In the genomic region with DNA sequence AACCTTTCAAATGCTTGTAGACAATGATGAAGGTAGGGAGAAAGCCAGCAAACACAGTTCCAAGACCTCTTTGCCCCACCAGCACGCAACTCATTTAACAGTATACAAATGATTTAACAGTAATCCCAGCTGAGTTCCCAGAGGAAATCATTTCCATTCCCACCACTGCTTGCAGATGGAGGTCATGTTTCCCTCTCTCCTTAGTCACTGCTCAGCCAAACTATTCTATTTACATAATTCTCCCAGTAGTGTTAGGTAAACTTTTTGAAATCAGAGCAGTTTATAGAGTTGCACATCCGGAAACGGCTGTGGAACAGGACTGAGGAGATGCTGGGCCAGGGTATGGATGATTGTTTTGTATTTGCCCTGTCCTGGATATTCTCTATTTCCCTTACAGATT, we compare ENCODE assay signal across 19 cellular contexts.
DNase-seq lines count a peak whose midpoint lies in the region; ATAC-seq and TF ChIP-seq lines count a peak whose summit lies in the region.
"Had no signal": no experiment of that assay in that cellular context is flagged by ENCODE, and none has a peak within 500 bp of the region (broad histone marks: within the 10 kb centered on the region; RNA-seq: fewer than 3 reads in every experiment).

No MANE protein-coding gene starts in this region.

- no peak overlapping the region for H2AK9ac ChIP-seq in IMR-90 (replicated peaks; ENCODE audit: low read depth, low read length, poor library complexity)

- POLR2A ChIA-PET in AG04450 (lab: Yijun Ruan, JAX) (no interaction called here), IMR-90 (lab: Charles Lee; ENCODE audit: unreplicated experiment) (no interaction called here)

- CTCF ChIA-PET in AG04450 (lab: Charles Lee) (no interaction called here), IMR-90 (lab: Yijun Ruan, JAX) (no interaction called here)

- H3K9me1 ChIP-seq in IMR-90 (ENCODE audit: insufficient read depth, low read length) = no peaks in the 10 kb centered on the region

- no peaks in the 10 kb centered on the region for H3K27me3 ChIP-seq in AG04450 (ENCODE audit: control insufficient read depth, insufficient read depth, low read length)
- no peaks in the 10 kb centered on the region for H3K27me3 ChIP-seq in IMR-90 (ENCODE audit: control insufficient read depth, insufficient read depth, low read length)
- H3K27me3 ChIP-seq in left lung = no peaks in the 10 kb centered on the region
- no peaks in the 10 kb centered on the region for H3K27me3 ChIP-seq in spleen (replicated peaks in 1 of 7)
- H3K27me3 ChIP-seq: suprapubic skin had no signal

- no peak for TF ChIP-seq RAD21 in IMR-90 (IDR thresholded peaks at IDR 0.05; ENCODE audit: low read length)

- H3K36me3 ChIP-seq in IMR-90 (ENCODE audit: control insufficient read depth, insufficient read depth, low read length) (no peaks in the 10 kb centered on the region), left lung (no peaks in the 10 kb centered on the region), spleen (no peaks in the 10 kb centered on the region)
- H3K36me3 ChIP-seq: suprapubic skin had no signal

- no peak overlapping the region for H4K8ac ChIP-seq in IMR-90 (ENCODE audit: low read depth in 2 of 2, low read length in 2 of 2)

- H4K20me1 ChIP-seq in IMR-90 (ENCODE audit: insufficient read depth, low read length) = no peaks in the 10 kb centered on the region

- no peak for TF ChIP-seq POLR2A in IMR-90 (IDR thresholded peaks at IDR 0.05; ENCODE audit: low read depth, low read length)
- no peak for TF ChIP-seq POLR2A in spleen (IDR thresholded peaks at IDR 0.05)

- H3K14ac ChIP-seq in IMR-90 (replicated peaks; ENCODE audit: low read depth, low read length) = no peak overlapping the region

- H3K56ac ChIP-seq in IMR-90 (ENCODE audit: extremely low read depth, insufficient read depth, low read length) = no peak overlapping the region

- dilution Hi-C loops in IMR-90 (cut with HindIII; ENCODE audit: low sequenced_read_pairs, unreplicated experiment) = no loop called here

- H2AK5ac ChIP-seq in IMR-90 (ENCODE audit: low read depth, low read length) = no peak overlapping the region

- intact Hi-C loops in IMR-90 (cut with micrococcal nuclease) = no loop called here
- intact Hi-C loops in left lung (cut with DNase I) = no loop called here
- intact Hi-C loops in spleen (cut with DNase I; ENCODE audit: low total_unique reads) = no loop called here

- no peak overlapping the region for H3K9ac ChIP-seq in IMR-90 (ENCODE audit: low read depth, low read length)

- no CpG with 5 or more reads among the region's 3 CpGs for WGBS in IMR-90 (ENCODE audit: extremely low coverage in 2 of 2, insufficient read length in 1 of 2), 2 experiments
- 79 to 92% (median 80%) methylated on average over 3 of the region's 3 CpGs for WGBS in spleen, 5 donors

- H3K23ac ChIP-seq in IMR-90 (ENCODE audit: low read depth, low read length) = no peak overlapping the region

- no peak overlapping the region for H3K27ac ChIP-seq in AG04450 (ENCODE audit: low read depth, low read length)
- no peak overlapping the region for H3K27ac ChIP-seq in IMR-90 (ENCODE audit: insufficient read depth, low read length)
- H3K27ac ChIP-seq in left lung = no peak overlapping the region
- no peak overlapping the region for H3K27ac ChIP-seq in spleen
- H3K27ac ChIP-seq: suprapubic skin had no signal

- ATAC-seq in IMR-90 (ENCODE audit: low read depth) (peak; percentile 81), left lung (peak; percentile 66), HG02798 (IDR thresholded peaks at IDR 0.05; ENCODE audit: poor library complexity, unreplicated experiment) (no peak)
- ATAC-seq: HCT116 had no signal

- H3K9me3 ChIP-seq in AG04450 (ENCODE audit: control insufficient read depth, insufficient read depth, low read length) (no peaks in the 10 kb centered on the region), IMR-90 (ENCODE audit: control insufficient read depth, insufficient read depth, low read length) (no peaks in the 10 kb centered on the region), left lung (no peaks in the 10 kb centered on the region), spleen (no peaks in the 10 kb centered on the region)
- H3K9me3 ChIP-seq: suprapubic skin had no signal

- DNase-seq in AG04450 (ENCODE audit: low read depth, low spot score) (peak; percentile 1), IMR-90 (peak; percentile 18), brain pericyte (ENCODE audit: low read depth, low spot score) (peak; percentile 69), left lung (no peak), spleen (no peak), NCI-H82 (lab: John Stamatoyannopoulos, UW) (no peak)
- no peak for DNase-seq in NK-92 treated with Interleukin-12 subunit alpha and Interleukin-12 subunit beta, amount 100 ng/mL, for 24 hours (lab: John Stamatoyannopoulos, UW)
- DNase-seq: activated CD4-positive, alpha-beta T cell treated with anti-CD3 and anti-CD28 coated beads, Interleukin-2, amount 50 U/mL, for 1 hour; activated CD8-positive, alpha-beta memory T cell treated with anti-CD3 and anti-CD28 coated beads, Interleukin-2, amount 50 U/mL, for 4 hours; CD4-positive, CD25-positive, alpha-beta regulatory T cell; cerebellar nuclear complex; DMS153; MV-4-11; NCI-H187; stimulated activated CD4-positive, alpha-beta T cell treated with anti-CD3 and anti-CD28 coated beads, Interleukin-15, amount 100 ng/mL, for 24 hours; SW 1271 had no signal

- no peak overlapping the region for H4K5ac ChIP-seq in IMR-90 (ENCODE audit: low read depth, low read length)

- TF ChIP-seq CTCF in AG04450 (IDR thresholded peaks at IDR 0.05; ENCODE audit: low read depth, low read length) = no peak
- TF ChIP-seq CTCF in IMR-90 (conservative IDR thresholded peaks at IDR 0.05; ENCODE audit: low read depth, low read length) = no peak
- TF ChIP-seq CTCF in left lung (IDR thresholded peaks at IDR 0.05) = no peak
- no peak for TF ChIP-seq CTCF in spleen (IDR thresholded peaks at IDR 0.05 in 8 of 11, conservative IDR thresholded peaks at IDR 0.05 in 3 of 11)

- H2BK15ac ChIP-seq in IMR-90 (ENCODE audit: low read depth, low read length) = no peak overlapping the region

- H4K91ac ChIP-seq in IMR-90 (ENCODE audit: insufficient read depth, low read depth, low read length) = no peak overlapping the region

- no peak overlapping the region for H2BK120ac ChIP-seq in IMR-90 (ENCODE audit: low read depth, low read length)

- H3K4me3 ChIP-seq in AG04450 (ENCODE audit: low read depth, low read length) = no peak overlapping the region
- no peak overlapping the region for H3K4me3 ChIP-seq in IMR-90 (ENCODE audit: insufficient read depth, low read depth, low read length)
- no peak overlapping the region for H3K4me3 ChIP-seq in left lung
- H3K4me3 ChIP-seq in spleen = no peak overlapping the region
- H3K4me3 ChIP-seq: suprapubic skin had no signal

- in situ Hi-C loops in IMR-90 (cut with MboI; ENCODE audit: low sequenced_read_pairs) = no loop called here

- H3K4me1 ChIP-seq in IMR-90 (ENCODE audit: control insufficient read depth, insufficient read depth, low read length) = no peaks in the 10 kb centered on the region
- H3K4me1 ChIP-seq in left lung = no peaks in the 10 kb centered on the region
- no peaks in the 10 kb centered on the region for H3K4me1 ChIP-seq in spleen
- H3K4me1 ChIP-seq: suprapubic skin had no signal

- H3K4ac ChIP-seq in IMR-90 (ENCODE audit: low read depth, low read length) = no peak overlapping the region

- no TSS peak for BruUV-seq in IMR-90 (replicated peaks; lab: Mats Ljungman, UMichigan)

- no peak overlapping the region for H2AFZ ChIP-seq in IMR-90 (replicated peaks; ENCODE audit: low read length, poor library complexity)

- no peak overlapping the region for H2BK5ac ChIP-seq in IMR-90 (ENCODE audit: low read depth, low read length, poor library complexity, severe bottlenecking)

- H3K79me1 ChIP-seq in IMR-90 (ENCODE audit: low read depth in 1 of 2, low read length in 2 of 2) = no peaks in the 10 kb centered on the region

- no peak overlapping the region for H2BK20ac ChIP-seq in IMR-90 (ENCODE audit: low read depth, low read length)

- no peak overlapping the region for H3K4me2 ChIP-seq in IMR-90 (ENCODE audit: low read depth, low read length)

- no peak overlapping the region for H3K18ac ChIP-seq in IMR-90 (ENCODE audit: low read depth, low read length)

TF ChIP-seq in IMR-90, 13 proteins besides CTCF, POLR2A, EP300 and RAD21:
- no peak for TF ChIP-seq MAZ (IDR thresholded peaks at IDR 0.05; ENCODE audit: borderline replicate concordance, low read depth, low read length)
- TF ChIP-seq, protein P1, sequence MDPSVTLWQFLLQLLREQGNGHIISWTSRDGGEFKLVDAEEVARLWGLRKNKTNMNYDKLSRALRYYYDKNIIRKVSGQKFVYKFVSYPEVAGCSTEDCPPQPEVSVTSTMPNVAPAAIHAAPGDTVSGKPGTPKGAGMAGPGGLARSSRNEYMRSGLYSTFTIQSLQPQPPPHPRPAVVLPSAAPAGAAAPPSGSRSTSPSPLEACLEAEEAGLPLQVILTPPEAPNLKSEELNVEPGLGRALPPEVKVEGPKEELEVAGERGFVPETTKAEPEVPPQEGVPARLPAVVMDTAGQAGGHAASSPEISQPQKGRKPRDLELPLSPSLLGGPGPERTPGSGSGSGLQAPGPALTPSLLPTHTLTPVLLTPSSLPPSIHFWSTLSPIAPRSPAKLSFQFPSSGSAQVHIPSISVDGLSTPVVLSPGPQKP (IDR thresholded peaks at IDR 0.05; ENCODE audit: borderline replicate concordance, low read depth, low read length) = no peak
- no peak for TF ChIP-seq FOS (IDR thresholded peaks at IDR 0.05; ENCODE audit: low read depth, low read length)
- no peak for TF ChIP-seq CEBPB (IDR thresholded peaks at IDR 0.05; ENCODE audit: low read depth, low read length)

Comparison
In these comparisons a context has a peak if more than half of its experiments do, and no peak if none do; other contexts are left out.
1. DNase-seq: peak in AG04450 (single experiment), IMR-90 (single experiment) and brain pericyte (single experiment); none in left lung (0 of 2), spleen (single experiment), NCI-H82 (single experiment) and NK-92 treated with Interleukin-12 subunit alpha and Interleukin-12 subunit beta, amount 100 ng/mL, for 24 hours (single experiment).